14 cellular contexts compared by ENCODE assay signal in genomic region chr18:9735879-9736278, GRCh38.
"Had no signal": no experiment of that assay in that cellular context is flagged by ENCODE, and none has a peak within 500 bp of the region (broad histone marks: within the 10 kb centered on the region; RNA-seq: fewer than 3 reads in every experiment).

No MANE protein-coding gene starts in this region.

- FAIRE-seq: astrocyte, keratinocyte had no signal

- H3K9me3 ChIP-seq: adrenal gland, sigmoid colon, thyroid gland, vagina had no signal

- H3K4me1 ChIP-seq: thyroid gland had no signal

- DNase-seq: activated CD4-positive, alpha-beta T cell treated with anti-CD3 and anti-CD28 coated beads, Interleukin-2, amount 50 U/mL, for 4 hours; activated gamma-delta T cell treated with Interleukin-2 at 50 U/mL for 16 hours; foreskin keratinocyte; hippocampal formation; nucleus accumbens; sigmoid colon; stimulated activated naive B cell treated with anti-CD40 and anti-IgM and Interleukin-4, amounts not matched to agents 10 μg/mL and 1 μg/mL and 100 μg/mL, for 72 hours; thyroid gland; WERI-Rb-1 had no signal

- H3K27me3 ChIP-seq: adrenal gland, foreskin keratinocyte, sigmoid colon, thyroid gland, vagina had no signal

- H3K27ac ChIP-seq: foreskin keratinocyte, sigmoid colon, thyroid gland, vagina, WERI-Rb-1 had no signal

- H3K36me3 ChIP-seq: thyroid gland, WERI-Rb-1 had no signal

- ATAC-seq: foreskin keratinocyte had no signal

- H3K4me3 ChIP-seq: adrenal gland, lung, sigmoid colon, thyroid gland, vagina had no signal
